15 cellular contexts compared by ENCODE assay signal in genomic region chr20:46808565-46808964, GRCh38.
"Had no signal": no experiment of that assay in that cellular context is flagged by ENCODE, and none has a peak within 500 bp of the region (broad histone marks: within the 10 kb centered on the region; RNA-seq: fewer than 3 reads in every experiment).

No MANE protein-coding gene starts in this region.

- H3K9me3 ChIP-seq: testis, upper lobe of right lung had no signal

- H3K27me3 ChIP-seq: testis had no signal

- H3K4me3 ChIP-seq: hepatocyte, testis, upper lobe of right lung had no signal

- H3K36me3 ChIP-seq: brain microvascular endothelial cell, upper lobe of right lung had no signal

- H3K27ac ChIP-seq: brain microvascular endothelial cell, hepatocyte, testis, upper lobe of right lung had no signal

- H3K4me1 ChIP-seq: testis, upper lobe of right lung had no signal

- ATAC-seq: upper lobe of right lung had no signal

- DNase-seq: activated CD4-positive, alpha-beta T cell treated with anti-CD3 and anti-CD28 coated beads, Interleukin-2, amount 50 U/mL, for 4 hours; activated CD4-positive, CD25-positive, alpha-beta regulatory T cell treated with anti-CD3 and anti-CD28 coated beads, Interleukin-2, amount 50 U/mL, for 72 hours; activated effector memory CD4-positive, alpha-beta T cell treated with Interleukin-2 at 50 U/mL for 16 hours; activated T-cell treated with anti-CD3 and anti-CD28 coated beads, Interleukin-2, amount 50 U/mL, for 1 hour; amygdala; brain microvascular endothelial cell; cerebellar nuclear complex; dermis blood vessel endothelial cell; erythroblast; kidney; stimulated activated CD4-positive, alpha-beta T cell treated with anti-CD3 and anti-CD28 coated beads, Interleukin-4, amount 100 ng/mL, for 1 hour; stimulated activated CD8-positive, alpha-beta memory T cell treated with anti-CD3 and anti-CD28 coated beads, Interleukin-4, amount 100 ng/mL, for 48 hours; testis; upper lobe of right lung had no signal
